Comparison of ENCODE assay signal across 16 cellular contexts in the genomic region with DNA sequence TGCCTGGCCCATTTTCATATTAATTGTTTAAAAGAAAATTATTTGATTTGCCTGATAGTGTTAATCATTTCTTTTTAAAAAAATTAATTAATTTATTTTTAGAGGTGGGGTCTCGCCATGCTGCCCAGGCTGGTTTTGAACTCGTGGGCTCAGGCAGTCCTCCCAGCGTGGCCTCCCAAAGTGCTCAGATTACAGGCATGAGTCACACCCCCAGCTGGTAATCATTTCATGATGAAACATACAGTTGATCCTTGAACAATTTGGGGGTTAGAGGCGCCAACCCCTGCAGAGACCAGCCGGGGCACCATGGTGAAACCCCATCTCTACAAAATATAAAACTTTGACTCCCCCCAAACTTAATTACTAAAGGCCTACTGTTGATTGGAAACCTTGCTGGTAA.
"Had no signal": no experiment of that assay in that cellular context is flagged by ENCODE, and none has a peak within 500 bp of the region (broad histone marks: within the 10 kb centered on the region; RNA-seq: fewer than 3 reads in every experiment).

No MANE protein-coding gene starts in this region.

- ATAC-seq: heart left ventricle, left lung, natural killer cell, T-helper 17 cell had no signal

- H3K36me3 ChIP-seq: uterus had no signal

- H3K4me1 ChIP-seq: heart left ventricle, left lung, right atrium auricular region, tibial artery, uterus had no signal

- H3K4me3 ChIP-seq: coronary artery, heart left ventricle, left lung, right atrium auricular region, skin epidermis, tibial artery, uterus had no signal

- H3K27me3 ChIP-seq: heart left ventricle, left lung, right atrium auricular region, tibial artery, uterus had no signal

- DNase-seq: activated CD4-positive, alpha-beta memory T cell treated with anti-CD3 and anti-CD28 coated beads for 36 hours; activated CD8-positive, alpha-beta memory T cell treated with anti-CD3 and anti-CD28 coated beads, Interleukin-2, amount 50 U/mL, for 4 hours; activated naive CD4-positive, alpha-beta T cell; central memory CD4-positive, alpha-beta T cell; effector CD8-positive, alpha-beta T cell; heart left ventricle; islet precursor cell; left lung; natural killer cell; posterior cingulate gyrus; T-helper 17 cell; tibial artery; uterus had no signal

- H3K9me3 ChIP-seq: heart left ventricle, left lung, right atrium auricular region, tibial artery, uterus had no signal

- H3K27ac ChIP-seq: coronary artery, heart left ventricle, left lung, right atrium auricular region, skin epidermis, tibial artery, uterus had no signal
